22 cellular contexts compared by ENCODE assay signal in genomic region chr2:7405861-7406715, GRCh38.
DNase-seq lines count a peak whose midpoint lies in the region; ATAC-seq and TF ChIP-seq lines count a peak whose summit lies in the region.
"Had no signal": no experiment of that assay in that cellular context is flagged by ENCODE, and none has a peak within 500 bp of the region (broad histone marks: within the 10 kb centered on the region; RNA-seq: fewer than 3 reads in every experiment).

No MANE protein-coding gene starts in this region.

- peak; percentile 60 for ATAC-seq in left ventricle myocardium superior
- no peak for ATAC-seq in GM19351 (IDR thresholded peaks at IDR 0.05; ENCODE audit: unreplicated experiment)
- ATAC-seq: GM12878 had no signal

- peaks cover 36% of the 10 kb centered on the region for H3K4me1 Mint-ChIP-seq in endothelial cell (ENCODE audit: unreplicated experiment)
- peaks cover 5% of the 10 kb centered on the region for H3K4me1 Mint-ChIP-seq in activated T-helper 1 cell treated with anti-CD3 and anti-CD28 coated beads, Interleukin-12 subunit alpha, Interleukin-12 subunit beta, Interleukin-2, Interleukin-4 antibody, amounts not matched to agents 30 ng/mL and 10 ng/mL and 1 ng/mL, durations not matched to agents 14 hours and 24 hours and 36 hours (ENCODE audit: low read depth)

- peaks cover 0 to 5% of the 10 kb centered on the region in 2 donors for H3K4me1 ChIP-seq in right atrium auricular region
- H3K4me1 ChIP-seq: Peyer's patch had no signal

- no peaks in the 10 kb centered on the region for H3K36me3 Mint-ChIP-seq in endothelial cell (ENCODE audit: low read depth, unreplicated experiment)
- no peaks in the 10 kb centered on the region for H3K36me3 Mint-ChIP-seq in activated T-helper 1 cell treated with anti-CD3 and anti-CD28 coated beads, Interleukin-12 subunit alpha, Interleukin-12 subunit beta, Interleukin-2, Interleukin-4 antibody, amounts not matched to agents 30 ng/mL and 10 ng/mL and 1 ng/mL, durations not matched to agents 14 hours and 24 hours and 36 hours (ENCODE audit: low read depth)

- peak overlapping the region; percentile 45 for H3K27ac Mint-ChIP-seq in endothelial cell (ENCODE audit: unreplicated experiment)
- H3K27ac Mint-ChIP-seq in activated T-helper 1 cell treated with anti-CD3 and anti-CD28 coated beads, Interleukin-12 subunit alpha, Interleukin-12 subunit beta, Interleukin-2, Interleukin-4 antibody, amounts not matched to agents 30 ng/mL and 10 ng/mL and 1 ng/mL, durations not matched to agents 14 hours and 24 hours and 36 hours = no peak overlapping the region
- H3K27ac Mint-ChIP-seq: CD4-positive, alpha-beta T cell had no signal

- H3K36me3 ChIP-seq in right atrium auricular region (no peaks in the 10 kb centered on the region), SK-N-MC (ENCODE audit: insufficient read depth, low read length) (no peaks in the 10 kb centered on the region)
- H3K36me3 ChIP-seq: BLaER1, Peyer's patch had no signal

- no peaks in the 10 kb centered on the region for H3K27me3 ChIP-seq in right atrium auricular region
- H3K27me3 ChIP-seq: BLaER1, Peyer's patch had no signal

- TF ChIP-seq CTCF in right atrium auricular region (IDR thresholded peaks at IDR 0.05) (no peak), endothelial cell (IDR thresholded peaks at IDR 0.05; ENCODE audit: unreplicated experiment) (no peak)

- H3K27me3 Mint-ChIP-seq in endothelial cell (ENCODE audit: unreplicated experiment) = peaks cover 3% of the 10 kb centered on the region
- peaks cover 23% of the 10 kb centered on the region for H3K27me3 Mint-ChIP-seq in activated T-helper 1 cell treated with anti-CD3 and anti-CD28 coated beads, Interleukin-12 subunit alpha, Interleukin-12 subunit beta, Interleukin-2, Interleukin-4 antibody, amounts not matched to agents 30 ng/mL and 10 ng/mL and 1 ng/mL, durations not matched to agents 14 hours and 24 hours and 36 hours (ENCODE audit: insufficient read depth)

- no peak overlapping the region for H3K9ac ChIP-seq in SK-N-MC (ENCODE audit: insufficient read length)
- H3K9ac ChIP-seq: BLaER1 had no signal

- H3K27ac ChIP-seq in right atrium auricular region = no peak overlapping the region
- peak overlapping the region; percentile 32; the same call in 1 of the 2 replicates for H3K27ac ChIP-seq in SK-N-MC
- H3K27ac ChIP-seq: BLaER1, Peyer's patch had no signal

- no peaks in the 10 kb centered on the region for H3K9me3 Mint-ChIP-seq in endothelial cell (ENCODE audit: unreplicated experiment)
- no peaks in the 10 kb centered on the region for H3K9me3 Mint-ChIP-seq in activated T-helper 1 cell treated with anti-CD3 and anti-CD28 coated beads, Interleukin-12 subunit alpha, Interleukin-12 subunit beta, Interleukin-2, Interleukin-4 antibody, amounts not matched to agents 30 ng/mL and 10 ng/mL and 1 ng/mL, durations not matched to agents 14 hours and 24 hours and 36 hours
- H3K9me3 Mint-ChIP-seq: CD4-positive, alpha-beta T cell had no signal

- no peak overlapping the region for H3K4me3 ChIP-seq in right atrium auricular region
- H3K4me3 ChIP-seq in SK-N-MC = peak overlapping the region; percentile 22; the same call in 1 of the 2 replicates
- H3K4me3 ChIP-seq: BLaER1, GM12878, Peyer's patch had no signal

- DNase-seq in left ventricle myocardium superior = no peak
- DNase-seq in right atrium auricular region (ENCODE audit: low spot score) = no peak
- DNase-seq in SK-N-MC (ENCODE audit: low read depth, low spot score) = no peak
- no peak for DNase-seq in endothelial cell (ENCODE audit: low spot score)
- DNase-seq in stimulated activated CD4-positive, alpha-beta T cell treated with anti-CD3 and anti-CD28 coated beads, Interleukin-2, amount 100 ng/mL, for 48 hours = no peak
- no peak for DNase-seq in activated T-helper 1 cell treated with anti-CD3 and anti-CD28 coated beads, Interleukin-12 subunit alpha, Interleukin-12 subunit beta, Interleukin-2, Interleukin-4 antibody, amounts not matched to agents 30 ng/mL and 10 ng/mL and 1 ng/mL, durations not matched to agents 14 hours and 24 hours and 36 hours (ENCODE audit: low spot score)
- no peak for DNase-seq in T-helper 2 cell
- DNase-seq: CD4-positive, alpha-beta T cell; COR-L47; DMS79; Kasumi-1; NCI-H1694; NCI-H2081; NCI-H2171; NCI-H345; NCI-H524; NCI-H774; NK-92 treated with Interleukin-12 subunit alpha and Interleukin-12 subunit beta, amount 100 ng/mL, for 24 hours; Peyer's patch had no signal

- no peaks in the 10 kb centered on the region for H3K9me3 ChIP-seq in right atrium auricular region
- no peaks in the 10 kb centered on the region for H3K9me3 ChIP-seq in SK-N-MC (ENCODE audit: low read depth, low read length)
- H3K9me3 ChIP-seq: BLaER1, Peyer's patch had no signal

- intact Hi-C loops in left ventricle myocardium superior (cut with micrococcal nuclease) = no loop called here
- intact Hi-C loops in activated T-helper 1 cell treated with anti-CD3 and anti-CD28 coated beads, Interleukin-12 subunit alpha, Interleukin-12 subunit beta, Interleukin-2, Interleukin-4 antibody, amounts not matched to agents 30 ng/mL and 10 ng/mL and 1 ng/mL, durations not matched to agents 14 hours and 24 hours and 36 hours (cut with micrococcal nuclease) = no loop called here

- H3K4me3 Mint-ChIP-seq in endothelial cell (ENCODE audit: unreplicated experiment) = no peak overlapping the region
- no peak overlapping the region for H3K4me3 Mint-ChIP-seq in activated T-helper 1 cell treated with anti-CD3 and anti-CD28 coated beads, Interleukin-12 subunit alpha, Interleukin-12 subunit beta, Interleukin-2, Interleukin-4 antibody, amounts not matched to agents 30 ng/mL and 10 ng/mL and 1 ng/mL, durations not matched to agents 14 hours and 24 hours and 36 hours
- H3K4me3 Mint-ChIP-seq: CD4-positive, alpha-beta T cell had no signal
